8 cellular contexts compared by ENCODE assay signal in genomic region chr16:2673066-2673999, GRCh38. TPM values are rescaled to one million over a fixed set of nuclear protein-coding genes. Genes with fewer than 3 reads are reported as not detected.
DNase-seq lines count a peak whose midpoint lies in the region; ATAC-seq lines count a peak whose summit lies in the region.

No MANE protein-coding gene starts in this region.

- no peak overlapping the region for H4K91ac ChIP-seq in mesenchymal stem cell (ENCODE audit: low read length)

- peak overlapping the region; percentile 87 for H3K9ac ChIP-seq in mesenchymal stem cell (ENCODE audit: low read length)

- H3K14ac ChIP-seq in mesenchymal stem cell (ENCODE audit: low read length in 2 of 2): peak overlapping the region in 1 of 2 experiments; percentile 45

- no peak overlapping the region for H2BK120ac ChIP-seq in mesenchymal stem cell (ENCODE audit: low read depth, low read length)

- H4K8ac ChIP-seq in mesenchymal stem cell (ENCODE audit: low read length): no peak overlapping the region

- WGBS in mesenchymal stem cell: under 1% methylated on average over 53 of the region's 107 CpGs

- peak; percentile 63 for DNase-seq in CMK (ENCODE audit: low read depth)
- peak; percentile 94 for DNase-seq in HT-29 (ENCODE audit: low spot score)
- DNase-seq in NK-92 (lab: John Stamatoyannopoulos, UW; ENCODE audit: unreplicated experiment): peak; percentile 81
- DNase-seq in activated CD8-positive, alpha-beta memory T cell treated with anti-CD3 and anti-CD28 coated beads for 24 hours: peak; percentile 94
- DNase-seq in effector CD8-positive, alpha-beta T cell (lab: John Stamatoyannopoulos, UW): peak; percentile 92
- DNase-seq in mesenchymal stem cell: peak; percentile 94
- DNase-seq in stimulated activated CD8-positive, alpha-beta memory T cell treated with anti-CD3 and anti-CD28 coated beads, Interleukin-12 subunit alpha, Interleukin-12 subunit beta, amount 100 ng/mL, for 24 hours (ENCODE audit: extremely low read depth): peak; percentile 83

- peak overlapping the region in 1 of 2 experiments; percentile 75 for H3K18ac ChIP-seq in mesenchymal stem cell (ENCODE audit: low read depth in 1 of 2, low read length in 2 of 2)

- H3K9me3 ChIP-seq in mesenchymal stem cell (ENCODE audit: control insufficient read depth, low read length): no peaks in the 10 kb centered on the region

- peaks cover 8% of the 10 kb centered on the region in 2 experiments for H3K36me3 ChIP-seq in mesenchymal stem cell (ENCODE audit: control insufficient read depth in 1 of 2, insufficient read depth in 2 of 2, low read depth in 1 of 2, low read length in 2 of 2)

- no peak overlapping the region for H2AK5ac ChIP-seq in mesenchymal stem cell (ENCODE audit: low read length, severe bottlenecking)

- no peaks in the 10 kb centered on the region for H3K27me3 ChIP-seq in mesenchymal stem cell (ENCODE audit: control insufficient read depth in 1 of 2, insufficient read depth in 1 of 2, low read length in 2 of 2)

- H3K79me1 ChIP-seq in mesenchymal stem cell (replicated peaks; ENCODE audit: low read length, poor library complexity, severe bottlenecking): peaks cover 11% of the 10 kb centered on the region

- H2BK12ac ChIP-seq in mesenchymal stem cell (ENCODE audit: low read length in 2 of 2): no peak overlapping the region

- no peak overlapping the region for H3K27ac ChIP-seq in mesenchymal stem cell (ENCODE audit: low read length, poor library complexity, severe bottlenecking)

- peak overlapping the region; percentile 81 for H2AFZ ChIP-seq in mesenchymal stem cell (ENCODE audit: low read depth, low read length)

- H3K4me1 ChIP-seq in mesenchymal stem cell (ENCODE audit: control insufficient read depth, insufficient read depth, low read depth, low read length): peaks cover 8% of the 10 kb centered on the region

- peak; percentile 85 for ATAC-seq in GM21360 (IDR thresholded peaks at IDR 0.05; ENCODE audit: unreplicated experiment)

- H3K23ac ChIP-seq in mesenchymal stem cell (ENCODE audit: low read length in 2 of 2): no peak overlapping the region

- H3K4me3 ChIP-seq in mesenchymal stem cell (ENCODE audit: insufficient read depth in 1 of 2, low read depth in 1 of 2, low read length in 2 of 2): peak overlapping the region; percentile 89 to 91

- H3K4ac ChIP-seq in mesenchymal stem cell (ENCODE audit: low read depth in 1 of 2, low read length in 2 of 2): no peak overlapping the region

- no peak overlapping the region for H2BK15ac ChIP-seq in mesenchymal stem cell (ENCODE audit: low read depth, poor library complexity, severe bottlenecking)

- peak overlapping the region; percentile 55 for H3K4me2 ChIP-seq in mesenchymal stem cell (ENCODE audit: low read length, poor library complexity, severe bottlenecking)

- peak overlapping the region; percentile 76 for H2BK5ac ChIP-seq in mesenchymal stem cell (ENCODE audit: low read depth, low read length, poor library complexity, severe bottlenecking)

RNA-seq across cellular contexts. Expression of gene KCTD5, which starts 9.0 kb away (rescaled TPM):
- 73.1 and 104 TPM in 2 replicates for total RNA-seq in HT-29 (2014; rRNA removed; shearing (Covaris generic))
- polyA plus RNA-seq in mesenchymal stem cell (2013, experiment 1 of 2): 29.8 TPM
- 29.1 TPM for polyA plus RNA-seq in mesenchymal stem cell (2013, experiment 2 of 2)

RNA-seq across cellular contexts. Expression of gene PRSS27, which starts 46.7 kb away (rescaled TPM):
- total RNA-seq in HT-29 (2014; rRNA removed; shearing (Covaris generic)): 0.23 and 2.6 TPM in 2 replicates
- 0.52 TPM for polyA plus RNA-seq in mesenchymal stem cell (2013, experiment 1 of 2)
- polyA plus RNA-seq in mesenchymal stem cell (2013, experiment 2 of 2): 0.68 TPM
